21 cellular contexts compared by ENCODE assay signal in the genomic region with DNA sequence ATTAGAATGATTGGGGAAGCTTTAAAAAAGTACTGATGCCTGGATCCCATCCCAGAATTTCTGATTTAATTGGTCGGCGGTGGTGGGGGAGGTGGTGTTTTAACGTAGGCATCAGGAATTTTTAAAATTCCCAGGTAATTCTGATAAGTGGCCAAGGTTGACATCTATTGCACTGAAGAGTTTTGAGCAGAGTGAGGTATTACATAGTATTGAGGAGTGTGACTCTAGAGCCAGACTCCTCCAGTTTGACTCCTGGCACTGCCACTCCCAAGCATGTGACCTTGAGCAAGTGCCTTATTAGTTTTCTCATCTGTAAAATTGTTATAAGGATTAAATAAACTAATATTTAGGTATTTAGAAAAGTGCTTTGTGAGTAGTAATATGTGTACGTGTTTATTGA.
"Had no signal": no experiment of that assay in that cellular context is flagged by ENCODE, and none has a peak within 500 bp of the region (broad histone marks: within the 10 kb centered on the region; RNA-seq: fewer than 3 reads in every experiment).

No MANE protein-coding gene starts in this region.

- H3K4me1 ChIP-seq: SJCRH30 had no signal

- DNase-seq: IMR-90, KG1, MM.1S, NCI-H1092 treated with DMSO at 0.1 percent for 48 hours, NCI-H1436, NCI-H187, NCI-H2029, NCI-H2081 treated with DMSO at 0.1 percent for 48 hours, NCI-H2171, NCI-H226, NCI-H446, NCI-H510A, NCI-H524 treated with DMSO at 0.1 percent for 48 hours, NCI-H69, NCI-H774, PC-3, Peyer's patch, SHP77 treated with DMSO at 0.1 percent for 48 hours, SJCRH30 had no signal

- H3K4me3 ChIP-seq: Peyer's patch, SJCRH30 had no signal

- H3K27ac ChIP-seq: Peyer's patch, SJCRH30 had no signal

- H3K27me3 ChIP-seq: Peyer's patch, SJCRH30 had no signal

- H3K9me3 ChIP-seq: Peyer's patch had no signal

- H3K36me3 ChIP-seq: Peyer's patch, SJCRH30 had no signal

- ATAC-seq: PC-3, Right ventricle myocardium inferior, SK-N-SH treated with all-trans-retinoic acid at 6 μM for 48 hours had no signal
